1 cellular context compared by ENCODE assay signal in genomic region chr2:175027755-175028154, GRCh38.
TF ChIP-seq lines count a peak whose summit lies in the region.

No MANE protein-coding gene starts in this region.

TF ChIP-seq in GM23338, 12 proteins besides CTCF, POLR2A, EP300 and RAD21:
- no peak for TF ChIP-seq EZH2 (IDR thresholded peaks at IDR 0.05; ENCODE audit: low read depth, unreplicated experiment)
TF ChIP-seq in GM23338: peak in this region for 0.
